ENCODE assay signal across 8 cellular contexts in the genomic region with DNA sequence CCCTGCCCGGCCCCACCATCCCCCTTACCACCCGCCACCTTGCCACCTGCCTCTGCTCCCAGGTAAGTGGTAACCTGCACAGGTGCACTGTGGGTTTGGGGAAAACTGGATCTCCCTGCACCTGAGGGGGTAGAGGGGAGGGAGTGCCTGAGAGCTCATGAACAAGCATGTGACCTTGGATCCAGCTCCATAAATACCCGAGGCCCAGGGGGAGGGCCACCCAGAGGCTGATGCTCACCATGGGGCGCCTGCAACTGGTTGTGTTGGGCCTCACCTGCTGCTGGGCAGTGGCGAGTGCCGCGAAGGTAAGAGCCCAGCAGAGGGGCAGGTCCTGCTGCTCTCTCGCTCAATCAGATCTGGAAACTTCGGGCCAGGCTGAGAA. TPM values are rescaled to one million over a fixed set of nuclear protein-coding genes. Genes with fewer than 3 reads are reported as not detected.
A peak's percentile ranks its signal among the peaks of the same experiment; 100 is the strongest.
DNase-seq lines count a peak whose midpoint lies in the region; ATAC-seq, FAIRE-seq and TF ChIP-seq lines count a peak whose summit lies in the region.
"Not testable (repeated sequence)": the region's sequence is repeated elsewhere in the genome, so short reads cannot be mapped to it uniquely, and the experiment has no call there.

A gene (plus strand): TSS at position 218 of the 382 bp plus-strand sequence. CDS start 22 bp downstream, at position 240.

- not testable (repeated sequence) for H3K9ac ChIP-seq in smooth muscle cell (ENCODE audit: low read depth)

- H3K36me3 Mint-ChIP-seq in activated CD8-positive, alpha-beta T cell treated with anti-CD3 and anti-CD28 coated beads for 36 hours (ENCODE audit: low read depth) = peaks cover 17% of the 10 kb centered on the region
- H3K36me3 Mint-ChIP-seq in MCF 10A (ENCODE audit: insufficient read depth, unreplicated experiment) = not testable (repeated sequence)

- not testable (repeated sequence) for H3K9me3 Mint-ChIP-seq in activated CD8-positive, alpha-beta T cell treated with anti-CD3 and anti-CD28 coated beads for 36 hours; MCF 10A (ENCODE audit: unreplicated experiment)

- TF ChIP-seq POLR2A in GM12891 (IDR thresholded peaks at IDR 0.05; ENCODE audit: low read depth, low read length) = not testable (repeated sequence)

- not testable (repeated sequence) for ATAC-seq in activated CD8-positive, alpha-beta T cell treated with anti-CD3 and anti-CD28 coated beads for 36 hours

- H4K20me1 ChIP-seq in smooth muscle cell (ENCODE audit: low read depth) = not testable (repeated sequence)

- H3K27ac ChIP-seq in left ventricle myocardium inferior (replicated peaks) (peak within 1 kb of the TSS; percentile 96), mesodermal cell (ENCODE audit: low read depth, low read length, severe bottlenecking) (peak within 1 kb of the TSS; percentile 10), smooth muscle cell (ENCODE audit: low read depth) (peak within 1 kb of the TSS; percentile 56)

- H3K27ac Mint-ChIP-seq in activated CD8-positive, alpha-beta T cell treated with anti-CD3 and anti-CD28 coated beads for 36 hours = peak within 1 kb of the TSS; percentile 64
- H3K27ac Mint-ChIP-seq in MCF 10A (ENCODE audit: low read depth, unreplicated experiment) = peak within 1 kb of the TSS; percentile 62

- not testable (repeated sequence) for H3K79me2 ChIP-seq in smooth muscle cell (ENCODE audit: low read depth)

- DNase-seq in GM12891 (ENCODE audit: insufficient read length, low spot score); activated CD8-positive, alpha-beta T cell treated with anti-CD3 and anti-CD28 coated beads for 36 hours; MCF 10A (ENCODE audit: unreplicated experiment); left ventricle myocardium inferior; smooth muscle cell (lab: John Stamatoyannopoulos, UW; ENCODE audit: unreplicated experiment): not testable (repeated sequence)
- DNase-seq in NCI-H1417 (lab: John Stamatoyannopoulos, UW) (peak; percentile 2 to 96 (median 90)), NCI-H510A (lab: John Stamatoyannopoulos, UW) (peak; percentile 97)

- intact Hi-C loops in activated CD8-positive, alpha-beta T cell treated with anti-CD3 and anti-CD28 coated beads for 36 hours (cut with micrococcal nuclease); MCF 10A (cut with micrococcal nuclease); left ventricle myocardium inferior (cut with micrococcal nuclease): not testable (repeated sequence)

- peaks cover 49% of the 10 kb centered on the region for H3K4me1 ChIP-seq in left ventricle myocardium inferior
- H3K4me1 ChIP-seq in mesodermal cell (ENCODE audit: control insufficient read depth, insufficient read depth, low read length, poor library complexity, severe bottlenecking) = peaks cover 18% of the 10 kb centered on the region
- peaks cover 15% of the 10 kb centered on the region for H3K4me1 ChIP-seq in smooth muscle cell (ENCODE audit: low read depth)

- TF ChIP-seq CTCF in activated CD8-positive, alpha-beta T cell treated with anti-CD3 and anti-CD28 coated beads for 36 hours (IDR thresholded peaks at IDR 0.05); MCF 10A (IDR thresholded peaks at IDR 0.05; ENCODE audit: unreplicated experiment); left ventricle myocardium inferior (IDR thresholded peaks at IDR 0.05; ENCODE audit: borderline replicate concordance); smooth muscle cell (IDR thresholded peaks at IDR 0.05; ENCODE audit: borderline replicate concordance, insufficient read depth, poor library complexity, severe bottlenecking): not testable (repeated sequence)

- H3K4me2 ChIP-seq in smooth muscle cell = peak within 1 kb of the TSS; percentile 44

- not testable (repeated sequence) for H3K9me3 ChIP-seq in left ventricle myocardium inferior (replicated peaks); mesodermal cell (ENCODE audit: control insufficient read depth, low read length); smooth muscle cell (replicated peaks; ENCODE audit: low read depth)

- H3K36me3 ChIP-seq in left ventricle myocardium inferior = peaks cover 13% of the 10 kb centered on the region
- peaks cover 20% of the 10 kb centered on the region for H3K36me3 ChIP-seq in mesodermal cell (ENCODE audit: control insufficient read depth, insufficient read depth, low read length)
- H3K36me3 ChIP-seq in smooth muscle cell (ENCODE audit: low read depth) = not testable (repeated sequence)

- FAIRE-seq in GM12891 (lab: Jason Lieb, UNC) = peak; percentile 86

- not testable (repeated sequence) for H3K4me3 ChIP-seq in left ventricle myocardium inferior; mesodermal cell (ENCODE audit: extremely low read depth, insufficient read depth, low read length, poor library complexity, severe bottlenecking); smooth muscle cell

- not testable (repeated sequence) for BruUV-seq in MCF 10A (replicated peaks; lab: Mats Ljungman, UMichigan)

- not testable (repeated sequence) for H2AFZ ChIP-seq in smooth muscle cell (ENCODE audit: low read depth)

- H3F3A ChIP-seq in smooth muscle cell (ENCODE audit: low read depth) = not testable (repeated sequence)

- POLR2A ChIA-PET in activated CD8-positive, alpha-beta T cell treated with anti-CD3 and anti-CD28 coated beads for 36 hours (lab: Charles Lee); MCF 10A (lab: Yijun Ruan, JAX): not testable (repeated sequence)

- H3K4me1 Mint-ChIP-seq in activated CD8-positive, alpha-beta T cell treated with anti-CD3 and anti-CD28 coated beads for 36 hours (ENCODE audit: low read depth) = peaks cover 45% of the 10 kb centered on the region
- H3K4me1 Mint-ChIP-seq in MCF 10A (ENCODE audit: insufficient read depth, unreplicated experiment) = not testable (repeated sequence)

- H3K27me3 Mint-ChIP-seq in activated CD8-positive, alpha-beta T cell treated with anti-CD3 and anti-CD28 coated beads for 36 hours; MCF 10A (ENCODE audit: insufficient read depth, unreplicated experiment): not testable (repeated sequence)

- 100% methylated on average over 1 of the region's 9 CpGs; no CpG with 5 or more reads in 1 of the 2 experiments for WGBS in mesodermal cell (ENCODE audit: insufficient coverage in 2 of 2), 2 experiments
- WGBS in smooth muscle cell (ENCODE audit: low lambda C conversion rate) = 88% methylated on average over 4 of the region's 9 CpGs

- not testable (repeated sequence) for H3K4me3 Mint-ChIP-seq in activated CD8-positive, alpha-beta T cell treated with anti-CD3 and anti-CD28 coated beads for 36 hours; MCF 10A (ENCODE audit: unreplicated experiment)

- CTCF ChIA-PET in activated CD8-positive, alpha-beta T cell treated with anti-CD3 and anti-CD28 coated beads for 36 hours (lab: Charles Lee); MCF 10A (lab: Yijun Ruan, JAX): not testable (repeated sequence)

- not testable (repeated sequence) for H3K27me3 ChIP-seq in left ventricle myocardium inferior (ENCODE audit: low read depth); smooth muscle cell (ENCODE audit: low read depth)

RNA-seq across cellular contexts. Expression of the gene that starts here (rescaled TPM):
- polyA plus RNA-seq in GM12891 (2012; ENCODE audit: low read depth, missing spikeins) = 0.89 TPM
- total RNA-seq in activated CD8-positive, alpha-beta T cell treated with anti-CD3 and anti-CD28 coated beads for 36 hours = 1 to 10 TPM; 2.9 to 3.0 TPM
- total RNA-seq in MCF 10A (2022) (1.4 and 1.9 TPM in 2 replicates), left ventricle myocardium inferior (1.9 TPM), smooth muscle cell (0.04 and 0.18 TPM in 2 replicates)
- 2.2 TPM for polyA plus RNA-seq in mesodermal cell (2013, experiment 1 of 2)
- polyA plus RNA-seq in mesodermal cell (2013, experiment 2 of 2) = 1.8 TPM
- polyA plus RNA-seq in smooth muscle cell = 0.73 and 1.7 TPM in 2 replicates

Comparison
In these comparisons a context has a peak if more than half of its experiments do, and no peak if none do; other contexts are left out.
1. H3K27ac ChIP-seq: peak in every context shown above with its lines; median percentile 96 in left ventricle myocardium inferior; 56 in smooth muscle cell; 10 in mesodermal cell.